Comparison of ENCODE assay signal across 20 cellular contexts in genomic region chr2:47162780-47163179, GRCh38. TPM values are rescaled to one million over a fixed set of nuclear protein-coding genes. Genes with fewer than 3 reads are reported as not detected.
DNase-seq lines count a peak whose midpoint lies in the region; ATAC-seq and TF ChIP-seq lines count a peak whose summit lies in the region.
"Had no signal": no experiment of that assay in that cellular context is flagged by ENCODE, and none has a peak within 500 bp of the region (broad histone marks: within the 10 kb centered on the region; RNA-seq: fewer than 3 reads in every experiment).

No MANE protein-coding gene starts in this region.

- no peaks in the 10 kb centered on the region for H3K9me3 Mint-ChIP-seq in stimulated activated naive CD8-positive, alpha-beta T cell treated with anti-CD3 and anti-CD28 coated beads, Interleukin-15, Interleukin-2, amounts not matched to agents 100 ng/mL and 50 ng/mL, for 24 hours
- H3K9me3 Mint-ChIP-seq in stimulated activated naive CD8-positive, alpha-beta T cell treated with anti-CD3 and anti-CD28 coated beads, Interleukin-15, amount 100 ng/mL, for 72 hours = no peaks in the 10 kb centered on the region
- no peaks in the 10 kb centered on the region for H3K9me3 Mint-ChIP-seq in WTC11

- CTCF ChIA-PET in WTC11 (lab: Charles Lee) = interaction anchor here (0.7 kb wide), 1 partner anchor 1099 kb away, joined by 3 read pairs; no protein-coding TSS in a partner anchor

- peak overlapping the region; percentile 12 for H3K27ac ChIP-seq in fibroblast of lung (ENCODE audit: insufficient read depth, low read length)
- H3K27ac ChIP-seq: left lung, right atrium auricular region, tibial nerve had no signal

- H3K4me3 Mint-ChIP-seq in stimulated activated naive CD8-positive, alpha-beta T cell treated with anti-CD3 and anti-CD28 coated beads, Interleukin-15, Interleukin-2, amounts not matched to agents 100 ng/mL and 50 ng/mL, for 24 hours = no peak overlapping the region
- no peak overlapping the region for H3K4me3 Mint-ChIP-seq in stimulated activated naive CD8-positive, alpha-beta T cell treated with anti-CD3 and anti-CD28 coated beads, Interleukin-15, amount 100 ng/mL, for 72 hours
- no peak overlapping the region for H3K4me3 Mint-ChIP-seq in WTC11

- no peak overlapping the region for H3K9ac ChIP-seq in fibroblast of lung (ENCODE audit: insufficient read depth, low read length)

- POLR2A ChIA-PET in WTC11 (lab: Charles Lee) = no interaction called here

- H3K4me2 ChIP-seq in fibroblast of lung (ENCODE audit: extremely low read depth, insufficient read depth, low read length) = no peak overlapping the region

- peaks cover 74% of the 10 kb centered on the region for H3K79me2 ChIP-seq in fibroblast of lung (ENCODE audit: control insufficient read depth, insufficient read depth, low read length)

- no peak overlapping the region for H3K4me3 ChIP-seq in fibroblast of lung (replicated peaks in 1 of 4; ENCODE audit: control extremely low read depth in 1 of 4, insufficient read depth in 1 of 4, low read depth in 3 of 4, low read length in 4 of 4)
- H3K4me3 ChIP-seq: left lung, mucosa of descending colon, right atrium auricular region, tibial nerve had no signal

- no peak for TF ChIP-seq CTCF in WTC11 (IDR thresholded peaks at IDR 0.05)
- TF ChIP-seq CTCF in fibroblast of lung (conservative IDR thresholded peaks at IDR 0.05 in 1 of 2, IDR thresholded peaks at IDR 0.05 in 1 of 2; ENCODE audit: low read depth in 1 of 2, low read length in 2 of 2) = no peak

- no peak for DNase-seq in stimulated activated naive CD8-positive, alpha-beta T cell treated with anti-CD3 and anti-CD28 coated beads, Interleukin-15, amount 100 ng/mL, for 72 hours
- no peak for DNase-seq in WTC11 (ENCODE audit: low spot score)
- DNase-seq in fibroblast of lung (ENCODE audit: low read depth in 2 of 2) = no peak
- DNase-seq in epidermal melanocyte (ENCODE audit: insufficient read length, low spot score) = no peak
- DNase-seq in HK-2 (ENCODE audit: unreplicated experiment) = no peak
- DNase-seq: activated CD4-positive, alpha-beta T cell treated with anti-CD3 and anti-CD28 coated beads, Interleukin-2, amount 50 U/mL, for 1 hour; effector CD8-positive, alpha-beta T cell; left lung; mucosa of descending colon; NCI-H1105; NCI-H2107; NCI-H510A treated with DMSO at 0.1 percent for 48 hours; nucleus accumbens; stimulated activated naive CD4-positive, alpha-beta T cell; SW 1271 had no signal

- H4K20me1 ChIP-seq in fibroblast of lung (ENCODE audit: control insufficient read depth, extremely low read depth, insufficient read depth, low read length) = peaks cover 7% of the 10 kb centered on the region

- peaks cover 13% of the 10 kb centered on the region for H3K4me1 ChIP-seq in fibroblast of lung (ENCODE audit: control insufficient read depth, extremely low read depth, insufficient read depth, low read length)

- no peaks in the 10 kb centered on the region for H3K27me3 Mint-ChIP-seq in stimulated activated naive CD8-positive, alpha-beta T cell treated with anti-CD3 and anti-CD28 coated beads, Interleukin-15, Interleukin-2, amounts not matched to agents 100 ng/mL and 50 ng/mL, for 24 hours
- no peaks in the 10 kb centered on the region for H3K27me3 Mint-ChIP-seq in stimulated activated naive CD8-positive, alpha-beta T cell treated with anti-CD3 and anti-CD28 coated beads, Interleukin-15, amount 100 ng/mL, for 72 hours
- H3K27me3 Mint-ChIP-seq in WTC11 (ENCODE audit: low read depth) = no peaks in the 10 kb centered on the region

- H3K4me1 Mint-ChIP-seq in stimulated activated naive CD8-positive, alpha-beta T cell treated with anti-CD3 and anti-CD28 coated beads, Interleukin-15, Interleukin-2, amounts not matched to agents 100 ng/mL and 50 ng/mL, for 24 hours (ENCODE audit: low read depth) = peaks cover 33% of the 10 kb centered on the region
- H3K4me1 Mint-ChIP-seq in stimulated activated naive CD8-positive, alpha-beta T cell treated with anti-CD3 and anti-CD28 coated beads, Interleukin-15, amount 100 ng/mL, for 72 hours = peaks cover 34% of the 10 kb centered on the region
- peaks cover 9% of the 10 kb centered on the region; the same call in 1 of the 2 replicates for H3K4me1 Mint-ChIP-seq in WTC11

- peaks cover 74% of the 10 kb centered on the region for H3K36me3 Mint-ChIP-seq in stimulated activated naive CD8-positive, alpha-beta T cell treated with anti-CD3 and anti-CD28 coated beads, Interleukin-15, Interleukin-2, amounts not matched to agents 100 ng/mL and 50 ng/mL, for 24 hours (ENCODE audit: low read depth)
- H3K36me3 Mint-ChIP-seq in WTC11 = peaks cover 61% of the 10 kb centered on the region

- no peaks in the 10 kb centered on the region for H3K9me3 ChIP-seq in fibroblast of lung (ENCODE audit: control insufficient read depth, insufficient read depth, low read depth, low read length)
- H3K9me3 ChIP-seq: left lung, mucosa of descending colon, right atrium auricular region, tibial nerve had no signal

- ATAC-seq in stimulated activated naive CD8-positive, alpha-beta T cell treated with anti-CD3 and anti-CD28 coated beads, Interleukin-15, amount 100 ng/mL, for 72 hours = no peak
- ATAC-seq in WTC11 (no peak), GM18861 (IDR thresholded peaks at IDR 0.05; ENCODE audit: unreplicated experiment) (no peak)
- ATAC-seq: left lung, mucosa of descending colon had no signal

- peaks cover 22% of the 10 kb centered on the region for H3K36me3 ChIP-seq in fibroblast of lung (ENCODE audit: control insufficient read depth, insufficient read depth, low read length)

- H2AFZ ChIP-seq in fibroblast of lung (ENCODE audit: low read length) = no peak overlapping the region

- H3K27ac Mint-ChIP-seq in stimulated activated naive CD8-positive, alpha-beta T cell treated with anti-CD3 and anti-CD28 coated beads, Interleukin-15, Interleukin-2, amounts not matched to agents 100 ng/mL and 50 ng/mL, for 24 hours = peak overlapping the region; percentile 42
- no peak overlapping the region for H3K27ac Mint-ChIP-seq in stimulated activated naive CD8-positive, alpha-beta T cell treated with anti-CD3 and anti-CD28 coated beads, Interleukin-15, amount 100 ng/mL, for 72 hours
- peak overlapping the region; percentile 79 for H3K27ac Mint-ChIP-seq in WTC11

- no peaks in the 10 kb centered on the region for H3K27me3 ChIP-seq in fibroblast of lung (ENCODE audit: control insufficient read depth, insufficient read depth, low read length)
- H3K27me3 ChIP-seq: left lung, right atrium auricular region, tibial nerve had no signal

TF ChIP-seq in WTC11, 78 proteins besides CTCF, POLR2A, EP300 and RAD21 (continues in another document):
- TF ChIP-seq ARID4B (CRISPR knock-in tag; IDR thresholded peaks at IDR 0.05; ENCODE audit: borderline replicate concordance) = no peak
- TF ChIP-seq HMGXB4 (CRISPR knock-in tag; IDR thresholded peaks at IDR 0.05) = no peak
- TF ChIP-seq ZNF263 (CRISPR knock-in tag; IDR thresholded peaks at IDR 0.05; ENCODE audit: low read depth) = no peak
- no peak for TF ChIP-seq FOXJ3 (CRISPR knock-in tag; IDR thresholded peaks at IDR 0.05; ENCODE audit: borderline replicate concordance)

RNA-seq across cellular contexts. Expression of gene STPG4, which starts 7.7 kb away (rescaled TPM):
- not detected in 3 replicates for total RNA-seq in WTC11 (2021)
- 0.26 and 0.33 TPM in 2 replicates for total RNA-seq in fibroblast of lung
- 0.05 TPM in 1 of 2 replicates, not detected in the other for polyA plus RNA-seq in fibroblast of lung
- polyA plus RNA-seq in fibroblast of lung (2012) = not detected in 2 replicates
- polyA minus RNA-seq in fibroblast of lung (ENCODE audit: low replicate concordance) = 2.9 TPM in 1 of 2 replicates, not detected in the other
- total RNA-seq: Daoy, right atrium auricular region had no signal

RNA-seq across cellular contexts. Expression of gene CALM2, which starts 13.5 kb away (rescaled TPM):
- total RNA-seq in WTC11 (2021) = 378 to 418 TPM (median 391 TPM) in 3 replicates
- 595 and 948 TPM in 2 replicates for total RNA-seq in fibroblast of lung
- polyA plus RNA-seq in fibroblast of lung = 2,264 and 2,853 TPM in 2 replicates
- 1,302 and 1,737 TPM in 2 replicates for polyA plus RNA-seq in fibroblast of lung (2012)
- polyA minus RNA-seq in fibroblast of lung (ENCODE audit: low replicate concordance) = 42.0 and 56.5 TPM in 2 replicates

Comparison
In these comparisons a context has a peak if more than half of its experiments do, and no peak if none do; other contexts are left out.
1. H3K27ac Mint-ChIP-seq: peak in stimulated activated naive CD8-positive, alpha-beta T cell treated with anti-CD3 and anti-CD28 coated beads, Interleukin-15, Interleukin-2, amounts not matched to agents 100 ng/mL and 50 ng/mL, for 24 hours (single experiment) and WTC11 (single experiment); none in stimulated activated naive CD8-positive, alpha-beta T cell treated with anti-CD3 and anti-CD28 coated beads, Interleukin-15, amount 100 ng/mL, for 72 hours (0 of 2).